31 cellular contexts compared by ENCODE assay signal in the genomic region with DNA sequence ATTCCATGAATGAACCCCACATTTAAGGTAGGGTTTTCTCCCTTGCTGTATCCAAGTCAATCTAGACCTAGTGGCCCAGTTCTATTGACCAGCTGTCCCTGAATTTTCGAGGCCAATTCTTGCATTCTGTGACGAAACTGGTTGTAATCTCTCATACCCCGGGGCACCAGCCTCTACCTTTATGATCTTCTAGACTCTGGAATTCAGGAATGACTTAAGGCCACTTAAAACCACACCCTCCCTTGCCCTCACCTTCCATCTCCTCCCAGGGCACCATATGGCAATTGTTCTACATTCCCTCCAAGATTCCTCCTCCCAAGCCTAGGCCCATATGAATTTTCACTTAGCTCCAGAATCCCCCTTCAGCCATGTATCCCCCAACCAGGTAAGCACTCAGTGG.
"Had no signal": no experiment of that assay in that cellular context is flagged by ENCODE, and none has a peak within 500 bp of the region (broad histone marks: within the 10 kb centered on the region; RNA-seq: fewer than 3 reads in every experiment).

No MANE protein-coding gene starts in this region.

- H3K27me3 Mint-ChIP-seq: activated CD8-positive, alpha-beta T cell treated with anti-CD3 and anti-CD28 coated beads for 36 hours; activated naive CD4-positive, alpha-beta T cell treated with anti-CD3 and anti-CD28 coated beads, Interleukin-2, amount 50 U/mL, for 24 hours; activated naive CD8-positive, alpha-beta T cell treated with anti-CD3 and anti-CD28 coated beads, Interleukin-2, amount 50 U/mL, for 24 hours; T-helper 17 cell had no signal

- H3K4me3 Mint-ChIP-seq: activated CD8-positive, alpha-beta T cell treated with anti-CD3 and anti-CD28 coated beads for 36 hours; activated naive CD4-positive, alpha-beta T cell treated with anti-CD3 and anti-CD28 coated beads, Interleukin-2, amount 50 U/mL, for 24 hours; activated naive CD8-positive, alpha-beta T cell treated with anti-CD3 and anti-CD28 coated beads, Interleukin-2, amount 50 U/mL, for 24 hours; activated T-cell treated with anti-CD3 and anti-CD28 coated beads, Interleukin-2, amount 50 U/mL, for 4 hours; dendritic cell treated with granulocyte-macrophage colony-stimulating factor and Interleukin-4, amounts not matched to agents 40 ng/mL and 50 ng/mL, for 4 days; nephron; T-helper 17 cell had no signal

- ATAC-seq: activated CD8-positive, alpha-beta T cell treated with anti-CD3 and anti-CD28 coated beads for 36 hours; activated naive CD8-positive, alpha-beta T cell treated with anti-CD3 and anti-CD28 coated beads, Interleukin-2, amount 50 U/mL, for 24 hours; activated T-cell treated with anti-CD3 and anti-CD28 coated beads, Interleukin-2, amount 50 U/mL, for 4 hours; heart right ventricle; left lung; stimulated activated naive CD8-positive, alpha-beta T cell treated with anti-CD3 and anti-CD28 coated beads, Interleukin-15, Interleukin-2, amounts not matched to agents 100 U/mL and 50 U/mL, for 24 hours; T-helper 17 cell had no signal

- H3K4me3 ChIP-seq: breast epithelium, esophagus squamous epithelium, heart right ventricle, left lung, lung, right lobe of liver, testis, upper lobe of left lung, vagina had no signal

- H3K9me3 ChIP-seq: breast epithelium, esophagus squamous epithelium, heart right ventricle, left lung, neutrophil, right lobe of liver, testis, upper lobe of left lung, vagina had no signal

- H3K36me3 Mint-ChIP-seq: activated naive CD4-positive, alpha-beta T cell treated with anti-CD3 and anti-CD28 coated beads, Interleukin-2, amount 50 U/mL, for 24 hours had no signal

- DNase-seq: activated CD4-positive, alpha-beta T cell treated with anti-CD3 and anti-CD28 coated beads, Interleukin-2, amount 50 U/mL, for 1 hour; activated CD4-positive, CD25-positive, alpha-beta regulatory T cell treated with anti-CD3 and anti-CD28 coated beads, Interleukin-2, amount 50 U/mL, for 72 hours; activated CD8-positive, alpha-beta T cell treated with anti-CD3 and anti-CD28 coated beads for 36 hours; activated naive CD8-positive, alpha-beta T cell treated with anti-CD3 and anti-CD28 coated beads, Interleukin-2, amount 50 U/mL, for 24 hours; activated T-cell treated with anti-CD3 and anti-CD28 coated beads, Interleukin-2, amount 50 U/mL, for 4 hours; amygdala; central memory CD4-positive, alpha-beta T cell; effector CD4-positive, alpha-beta T cell; esophagus squamous epithelium; foreskin melanocyte; heart right ventricle; kidney glomerular epithelial cell; left lung; right lobe of liver; stimulated activated CD4-positive, alpha-beta T cell treated with anti-CD3 and anti-CD28 coated beads, Interleukin-12 subunit alpha, Interleukin-12 subunit beta, amount 100 ng/mL, for 4 hours; stimulated activated CD4-positive, alpha-beta T cell treated with anti-CD3 and anti-CD28 coated beads, Interleukin-4, amount 100 ng/mL, for 1 hour; stimulated activated naive CD8-positive, alpha-beta T cell treated with anti-CD3 and anti-CD28 coated beads, Interleukin-15, Interleukin-2, amounts not matched to agents 100 U/mL and 50 U/mL, for 24 hours; T-helper 17 cell; T1000; testis; upper lobe of left lung had no signal

- H3K9me3 Mint-ChIP-seq: activated CD8-positive, alpha-beta T cell treated with anti-CD3 and anti-CD28 coated beads for 36 hours; activated naive CD4-positive, alpha-beta T cell treated with anti-CD3 and anti-CD28 coated beads, Interleukin-2, amount 50 U/mL, for 24 hours; activated naive CD8-positive, alpha-beta T cell treated with anti-CD3 and anti-CD28 coated beads, Interleukin-2, amount 50 U/mL, for 24 hours; activated T-cell treated with anti-CD3 and anti-CD28 coated beads, Interleukin-2, amount 50 U/mL, for 4 hours; activated T-helper 2 cell treated with anti-CD3 and anti-CD28 coated beads, Interferon-gamma antibody, Interleukin-2, Interleukin-4, amounts not matched to agents 10 μg/mL and 5 μg/mL and 100 μg/mL, durations not matched to agents 14 hours and 24 hours and 36 hours; nephron had no signal

- H3K4me1 ChIP-seq: breast epithelium, esophagus squamous epithelium, testis, vagina had no signal

- H3K27me3 ChIP-seq: breast epithelium, esophagus squamous epithelium, left lung, neutrophil, right lobe of liver, testis, upper lobe of left lung, vagina had no signal

- H3K27ac Mint-ChIP-seq: activated CD8-positive, alpha-beta T cell treated with anti-CD3 and anti-CD28 coated beads for 36 hours; activated naive CD4-positive, alpha-beta T cell treated with anti-CD3 and anti-CD28 coated beads, Interleukin-2, amount 50 U/mL, for 24 hours; activated naive CD8-positive, alpha-beta T cell treated with anti-CD3 and anti-CD28 coated beads, Interleukin-2, amount 50 U/mL, for 24 hours; activated T-helper 2 cell treated with anti-CD3 and anti-CD28 coated beads, Interferon-gamma antibody, Interleukin-2, Interleukin-4, amounts not matched to agents 10 μg/mL and 5 μg/mL and 100 μg/mL, durations not matched to agents 14 hours and 24 hours and 36 hours; dendritic cell treated with granulocyte-macrophage colony-stimulating factor and Interleukin-4, amounts not matched to agents 40 ng/mL and 50 ng/mL, for 4 days; T-helper 17 cell had no signal

- H3K27ac ChIP-seq: breast epithelium, epithelial cell of prostate, esophagus squamous epithelium, heart right ventricle, left lung, neutrophil, right lobe of liver, testis, upper lobe of left lung, vagina had no signal

- H3K4me1 Mint-ChIP-seq: activated naive CD4-positive, alpha-beta T cell treated with anti-CD3 and anti-CD28 coated beads, Interleukin-2, amount 50 U/mL, for 24 hours; activated naive CD8-positive, alpha-beta T cell treated with anti-CD3 and anti-CD28 coated beads, Interleukin-2, amount 50 U/mL, for 24 hours; nephron had no signal

- FAIRE-seq: endometrium had no signal

- H3K36me3 ChIP-seq: breast epithelium, esophagus squamous epithelium, heart right ventricle, left lung, neutrophil, right lobe of liver, upper lobe of left lung, vagina had no signal
